ENCODE assay signal across 1 cellular context in genomic region chr6:106666290-106667021, GRCh38.
TF ChIP-seq lines count a peak whose summit lies in the region.

No MANE protein-coding gene starts in this region.

TF ChIP-seq in SK-N-SH, 30 proteins besides CTCF, POLR2A, EP300 and RAD21 (continued from another document):
- TF ChIP-seq, protein P1, sequence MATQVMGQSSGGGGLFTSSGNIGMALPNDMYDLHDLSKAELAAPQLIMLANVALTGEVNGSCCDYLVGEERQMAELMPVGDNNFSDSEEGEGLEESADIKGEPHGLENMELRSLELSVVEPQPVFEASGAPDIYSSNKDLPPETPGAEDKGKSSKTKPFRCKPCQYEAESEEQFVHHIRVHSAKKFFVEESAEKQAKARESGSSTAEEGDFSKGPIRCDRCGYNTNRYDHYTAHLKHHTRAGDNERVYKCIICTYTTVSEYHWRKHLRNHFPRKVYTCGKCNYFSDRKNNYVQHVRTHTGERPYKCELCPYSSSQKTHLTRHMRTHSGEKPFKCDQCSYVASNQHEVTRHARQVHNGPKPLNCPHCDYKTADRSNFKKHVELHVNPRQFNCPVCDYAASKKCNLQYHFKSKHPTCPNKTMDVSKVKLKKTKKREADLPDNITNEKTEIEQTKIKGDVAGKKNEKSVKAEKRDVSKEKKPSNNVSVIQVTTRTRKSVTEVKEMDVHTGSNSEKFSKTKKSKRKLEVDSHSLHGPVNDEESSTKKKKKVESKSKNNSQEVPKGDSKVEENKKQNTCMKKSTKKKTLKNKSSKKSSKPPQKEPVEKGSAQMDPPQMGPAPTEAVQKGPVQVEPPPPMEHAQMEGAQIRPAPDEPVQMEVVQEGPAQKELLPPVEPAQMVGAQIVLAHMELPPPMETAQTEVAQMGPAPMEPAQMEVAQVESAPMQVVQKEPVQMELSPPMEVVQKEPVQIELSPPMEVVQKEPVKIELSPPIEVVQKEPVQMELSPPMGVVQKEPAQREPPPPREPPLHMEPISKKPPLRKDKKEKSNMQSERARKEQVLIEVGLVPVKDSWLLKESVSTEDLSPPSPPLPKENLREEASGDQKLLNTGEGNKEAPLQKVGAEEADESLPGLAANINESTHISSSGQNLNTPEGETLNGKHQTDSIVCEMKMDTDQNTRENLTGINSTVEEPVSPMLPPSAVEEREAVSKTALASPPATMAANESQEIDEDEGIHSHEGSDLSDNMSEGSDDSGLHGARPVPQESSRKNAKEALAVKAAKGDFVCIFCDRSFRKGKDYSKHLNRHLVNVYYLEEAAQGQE (IDR thresholded peaks at IDR 0.05; ENCODE audit: low read depth, low read length) = no peak
- TF ChIP-seq JUND (IDR thresholded peaks at IDR 0.05) (no peak), TEAD4 (IDR thresholded peaks at IDR 0.05; ENCODE audit: borderline replicate concordance, insufficient read depth) (no peak)
